Comparison of ENCODE assay signal across 8 cellular contexts in the genomic region with DNA sequence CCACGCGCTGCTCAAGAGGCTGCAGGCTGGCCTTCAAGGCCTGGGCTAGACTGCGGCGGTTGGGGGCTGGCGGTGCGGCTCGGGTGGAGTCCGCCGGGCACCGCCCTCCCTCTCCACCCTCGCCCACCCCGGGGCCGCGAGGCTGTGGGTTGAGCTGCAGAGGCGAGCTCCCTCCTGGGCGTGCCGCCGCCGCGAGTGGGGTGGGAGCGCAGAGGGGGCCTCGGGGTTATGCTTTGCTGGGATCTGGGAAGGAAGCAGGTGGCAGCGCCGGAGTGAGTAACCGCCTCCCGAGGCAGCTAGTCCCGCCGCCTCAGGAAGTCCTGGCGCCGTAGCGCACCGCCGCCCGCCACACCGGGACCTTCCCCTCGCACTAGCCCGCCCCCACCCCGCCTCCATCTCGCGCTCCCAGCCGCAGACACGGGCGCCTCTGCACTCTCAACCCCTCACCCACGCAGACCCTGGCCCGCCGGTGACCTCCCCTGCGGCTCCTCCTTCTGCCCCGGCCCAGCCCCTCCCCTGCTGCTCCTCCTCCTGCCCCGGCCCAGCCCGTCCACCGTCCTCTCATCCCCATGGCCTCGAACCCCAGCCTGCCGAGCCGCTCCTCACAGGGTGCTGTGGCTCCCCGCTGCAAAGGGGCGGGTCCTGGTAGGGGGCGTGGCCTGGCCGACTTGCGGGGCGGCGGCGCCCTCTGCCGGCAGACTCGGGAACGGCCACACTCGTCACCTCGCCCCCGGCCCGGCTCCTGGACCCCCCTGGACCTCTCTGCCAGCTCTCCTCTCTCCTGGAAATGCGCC. TPM values are rescaled to one million over a fixed set of nuclear protein-coding genes. Genes with fewer than 3 reads are reported as not detected.
DNase-seq lines count a peak whose midpoint lies in the region; ATAC-seq, FAIRE-seq and TF ChIP-seq lines count a peak whose summit lies in the region.

No MANE protein-coding gene starts in this region.

- peak; percentile 39 for ATAC-seq in GM21737 (IDR thresholded peaks at IDR 0.05; ENCODE audit: unreplicated experiment)

- H3K4me1 Mint-ChIP-seq in brain, result peaks cover 55% of the 10 kb centered on the region

- H3K36me3 ChIP-seq in small intestine (ENCODE audit: control insufficient read depth in 2 of 2, insufficient read depth in 2 of 2, low read length in 2 of 2), result no peaks in the 10 kb centered on the region

- peak overlapping the region; percentile 48 to 59 for H3K4me3 ChIP-seq in small intestine (ENCODE audit: low read depth in 1 of 2, low read length in 2 of 2)

- peak overlapping the region; percentile 80 to 84 (median 82) for H3K4me3 Mint-ChIP-seq in brain

- no peaks in the 10 kb centered on the region for H3K9me3 ChIP-seq in small intestine (ENCODE audit: control insufficient read depth, low read depth)

- peak overlapping the region; percentile 24 to 96 (median 83) for H3K27ac Mint-ChIP-seq in brain

- H3K36me3 Mint-ChIP-seq in brain, result no peaks in the 10 kb centered on the region

- peak; percentile 99 for TF ChIP-seq CTCF in C4-2B (conservative IDR thresholded peaks at IDR 0.05)
- peak; percentile 97 to 98 for TF ChIP-seq CTCF in brain (conservative IDR thresholded peaks at IDR 0.05)

- peaks cover 0 to 4% (median 0%) of the 10 kb centered on the region in 5 experiments for H3K9me3 Mint-ChIP-seq in brain

- DNase-seq in NCI-H146 treated with DMSO at 0.1 percent for 48 hours (lab: John Stamatoyannopoulos, UW; ENCODE audit: unreplicated experiment), result peak; percentile 64
- peak; percentile 92 for DNase-seq in UCSD-AML1 (lab: John Stamatoyannopoulos, UW; ENCODE audit: unreplicated experiment)
- DNase-seq in iPS-NIHi11 (ENCODE audit: low spot score), result peak; percentile 87
- DNase-seq in small intestine, result peak; percentile 74
- no peak for DNase-seq in DMS79 (lab: John Stamatoyannopoulos, UW)

- H3K27ac ChIP-seq in C4-2B, result peak overlapping the region; percentile 14; the same call in 1 of the 2 replicates
- peak overlapping the region in 1 of 2 donors; percentile 88 for H3K27ac ChIP-seq in small intestine (ENCODE audit: low read depth in 1 of 2, low read length in 1 of 2)

- FAIRE-seq in small intestine (lab: Jason Lieb, UNC), result no peak

- H3K4me1 ChIP-seq in small intestine (ENCODE audit: control insufficient read depth in 2 of 2, insufficient read depth in 1 of 2, low read depth in 1 of 2, low read length in 1 of 2), result peaks cover 0 to 1% of the 10 kb centered on the region in 2 donors

- peaks cover 13% of the 10 kb centered on the region for H3K27me3 Mint-ChIP-seq in brain

- 0 to 1% (median 1%) methylated on average over 52 to 70 of the region's 70 CpGs for WGBS in small intestine, 3 donors

- H3K27me3 ChIP-seq in small intestine (ENCODE audit: control insufficient read depth in 2 of 2, insufficient read depth in 2 of 2, low read length in 2 of 2), result no peaks in the 10 kb centered on the region

RNA-seq across cellular contexts. Expression of a gene that starts 16.6 kb away (rescaled TPM):
- 41.5 TPM for polyA plus RNA-seq in brain (ENCODE audit: insufficient read depth, low read depth, low replicate concordance)
- polyA plus RNA-seq in small intestine, result 10 to 100 TPM in 2 of 3 donors, 1 to 10 TPM in 1; 3.8 to 32.5 (median 13.2) TPM

RNA-seq across cellular contexts. Expression of a gene that starts 27.9 kb away (rescaled TPM):
- polyA plus RNA-seq in brain (ENCODE audit: insufficient read depth, low read depth, low replicate concordance) (26.2 TPM), small intestine (100 to 1,000 TPM in 1 of 3 donors, 10 to 100 TPM in 1, 1 to 10 TPM in 1; 6.7 to 100 (median 15.1) TPM)

RNA-seq across cellular contexts. Expression of a gene that starts 46.4 kb away (rescaled TPM):
- polyA plus RNA-seq in brain (ENCODE audit: insufficient read depth, low read depth, low replicate concordance), result 52.5 TPM
- 10 to 100 TPM; 49.2 to 65.1 (median 61.7) TPM for polyA plus RNA-seq in small intestine

RNA-seq across cellular contexts. Expression of a gene that starts 56.1 kb away (rescaled TPM):
- not detected for polyA plus RNA-seq in brain (ENCODE audit: insufficient read depth, low read depth, low replicate concordance)
- 1 to 10 TPM in 1 of 3 donors, under 1 TPM in 1, not detected in 1; 0.46 to 1.6 TPM for polyA plus RNA-seq in small intestine
